Comparison of ENCODE assay signal across 17 cellular contexts in the genomic region with DNA sequence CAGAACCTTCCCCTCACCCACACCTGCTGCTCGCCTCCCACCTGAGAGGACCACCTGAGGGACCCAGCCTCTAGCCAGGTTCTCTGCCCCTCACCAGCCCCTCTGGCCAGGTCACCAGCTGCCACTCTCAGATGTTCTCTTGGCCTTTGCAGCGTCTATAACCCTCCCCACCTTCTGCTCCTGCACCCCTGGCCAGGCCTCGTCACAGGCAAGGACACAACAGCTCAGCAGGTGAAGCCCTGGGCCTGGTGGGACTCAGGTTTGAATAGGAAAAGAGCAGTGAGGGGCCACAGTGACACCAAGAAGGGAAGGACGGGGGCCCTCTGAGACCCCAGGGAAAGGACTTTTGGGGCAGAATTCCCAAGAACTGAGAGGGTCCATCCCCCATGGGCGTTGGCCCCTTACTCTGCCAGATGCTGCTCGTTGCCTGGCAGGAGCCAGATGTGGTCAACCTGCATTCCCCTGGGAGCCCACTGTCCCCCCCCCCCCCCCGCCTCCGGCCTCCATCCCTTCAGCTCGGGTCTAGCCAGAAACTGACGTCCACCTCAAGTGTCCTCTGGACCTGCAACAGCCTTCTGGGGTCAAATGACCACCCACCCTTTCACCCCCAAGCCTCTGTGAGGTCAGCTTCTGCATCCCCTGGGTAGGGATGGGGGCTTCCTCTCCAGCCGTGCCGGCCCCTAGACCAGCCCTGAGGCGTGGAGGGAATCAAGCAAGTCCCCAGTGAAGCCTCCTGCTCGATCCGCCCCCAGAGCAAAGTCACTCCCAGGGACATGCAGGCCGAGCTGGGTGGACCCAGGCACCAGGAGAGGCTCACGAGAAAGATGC. TPM values are rescaled to one million over a fixed set of nuclear protein-coding genes. Genes with fewer than 3 reads are reported as not detected.
A peak's percentile ranks its signal among the peaks of the same experiment; 100 is the strongest.
DNase-seq lines count a peak whose midpoint lies in the region; FAIRE-seq and TF ChIP-seq lines count a peak whose summit lies in the region.
"Had no signal": no experiment of that assay in that cellular context is flagged by ENCODE, and none has a peak within 500 bp of the region (broad histone marks: within the 10 kb centered on the region; RNA-seq: fewer than 3 reads in every experiment).

No MANE protein-coding gene starts in this region.

- peaks cover 22 to 25% of the 10 kb centered on the region in 2 donors for H3K4me1 ChIP-seq in kidney (ENCODE audit: control insufficient read depth in 1 of 2, insufficient read depth in 1 of 2, low read depth in 1 of 2, low read length in 2 of 2)
- H3K4me1 ChIP-seq: parathyroid adenoma had no signal

- no peaks in the 10 kb centered on the region for H3K9me3 Mint-ChIP-seq in activated naive CD4-positive, alpha-beta T cell treated with anti-CD3 and anti-CD28 coated beads for 36 hours
- no peaks in the 10 kb centered on the region for H3K9me3 Mint-ChIP-seq in activated CD4-positive, alpha-beta memory T cell treated with anti-CD3 and anti-CD28 coated beads, Interleukin-2, amount 10 ng/mL, durations not matched to agents 7 days and 5 days

- no peak for DNase-seq in activated naive CD4-positive, alpha-beta T cell treated with anti-CD3 and anti-CD28 coated beads for 36 hours
- DNase-seq in activated naive CD4-positive, alpha-beta T cell treated with Interleukin-2 at 50 U/mL for 16 hours, result no peak
- DNase-seq in activated CD4-positive, alpha-beta memory T cell treated with anti-CD3 and anti-CD28 coated beads, Interleukin-2, amount 10 ng/mL, durations not matched to agents 7 days and 5 days, result no peak
- peak; percentile 68 for DNase-seq in kidney
- no peak for DNase-seq in substantia nigra (lab: John Stamatoyannopoulos, UW)
- no peak for DNase-seq in HPDE6-E6E7 (ENCODE audit: extremely low spot score)
- DNase-seq in stimulated activated CD4-positive, alpha-beta T cell treated with anti-CD3 and anti-CD28 coated beads, Interleukin-2, amount 100 ng/mL, for 48 hours, result no peak
- no peak for DNase-seq in CD1c-positive myeloid dendritic cell (ENCODE audit: extremely low spot score)
- DNase-seq: cerebellar nuclear complex; DMS79; NK-92 treated with Interleukin-12 subunit alpha and Interleukin-12 subunit beta, amount 100 ng/mL, for 24 hours had no signal

- FAIRE-seq in kidney (lab: Jason Lieb, UNC), result no peak
- FAIRE-seq: GM12892, H54 had no signal

- CTCF ChIA-PET in activated naive CD4-positive, alpha-beta T cell treated with anti-CD3 and anti-CD28 coated beads for 36 hours (lab: Charles Lee), result no interaction called here
- CTCF ChIA-PET in activated CD4-positive, alpha-beta memory T cell treated with anti-CD3 and anti-CD28 coated beads, Interleukin-2, amount 10 ng/mL, durations not matched to agents 7 days and 5 days (lab: Charles Lee), result interaction anchor here (1.1 kb wide), 1 partner anchor 80 kb away, joined by 3 read pairs; the partner anchor contains the start of gene SCO2

- peaks cover 7 to 26% of the 10 kb centered on the region in 2 donors for H3K36me3 ChIP-seq in kidney (ENCODE audit: control insufficient read depth in 1 of 2, insufficient read depth in 2 of 2, low read length in 2 of 2)

- H3K27ac ChIP-seq in kidney (ENCODE audit: low read depth in 2 of 2, low read length in 2 of 2) (peak overlapping the region in 1 of 2 donors; percentile 28), substantia nigra (ENCODE audit: low read depth, low read length, poor library complexity, severe bottlenecking) (peak overlapping the region; percentile 58)
- H3K27ac ChIP-seq: hepatocyte, parathyroid adenoma had no signal

- no peak for TF ChIP-seq CTCF in kidney (IDR thresholded peaks at IDR 0.05; ENCODE audit: borderline replicate concordance, extremely low read depth, insufficient read depth)

- H3K9me3 ChIP-seq in kidney (ENCODE audit: control insufficient read depth in 1 of 2, low read length in 2 of 2), result no peaks in the 10 kb centered on the region

- peak overlapping the region; percentile 56 for H3K27ac Mint-ChIP-seq in activated naive CD4-positive, alpha-beta T cell treated with anti-CD3 and anti-CD28 coated beads for 36 hours
- H3K27ac Mint-ChIP-seq in activated CD4-positive, alpha-beta memory T cell treated with anti-CD3 and anti-CD28 coated beads, Interleukin-2, amount 10 ng/mL, durations not matched to agents 7 days and 5 days, result peak overlapping the region; percentile 59

- intact Hi-C loops in activated naive CD4-positive, alpha-beta T cell treated with anti-CD3 and anti-CD28 coated beads for 36 hours (cut with micrococcal nuclease), result no loop called here
- intact Hi-C loops in kidney (cut with DNase I), result no loop called here

- POLR2A ChIA-PET in activated CD4-positive, alpha-beta memory T cell treated with anti-CD3 and anti-CD28 coated beads, Interleukin-2, amount 10 ng/mL, durations not matched to agents 7 days and 5 days (lab: Charles Lee), result interaction anchor here (1.0 to 1.6 kb wide), 2 partner anchors 7 to 24 kb away, joined by 3 to 6 read pairs; no protein-coding TSS in a partner anchor

- no peak overlapping the region for H3K4me3 Mint-ChIP-seq in activated naive CD4-positive, alpha-beta T cell treated with anti-CD3 and anti-CD28 coated beads for 36 hours
- no peak overlapping the region for H3K4me3 Mint-ChIP-seq in activated CD4-positive, alpha-beta memory T cell treated with anti-CD3 and anti-CD28 coated beads, Interleukin-2, amount 10 ng/mL, durations not matched to agents 7 days and 5 days

- no peak overlapping the region for H3K9ac ChIP-seq in kidney (ENCODE audit: low read length in 2 of 2)
- H3K9ac ChIP-seq: parathyroid adenoma had no signal

- peaks cover 10% of the 10 kb centered on the region for H3K4me1 Mint-ChIP-seq in activated naive CD4-positive, alpha-beta T cell treated with anti-CD3 and anti-CD28 coated beads for 36 hours (ENCODE audit: low read depth)
- peaks cover 18% of the 10 kb centered on the region for H3K4me1 Mint-ChIP-seq in activated CD4-positive, alpha-beta memory T cell treated with anti-CD3 and anti-CD28 coated beads, Interleukin-2, amount 10 ng/mL, durations not matched to agents 7 days and 5 days

- H3K36me3 Mint-ChIP-seq in activated naive CD4-positive, alpha-beta T cell treated with anti-CD3 and anti-CD28 coated beads for 36 hours (ENCODE audit: low read depth), result peaks cover 4% of the 10 kb centered on the region
- peaks cover 44% of the 10 kb centered on the region for H3K36me3 Mint-ChIP-seq in activated CD4-positive, alpha-beta memory T cell treated with anti-CD3 and anti-CD28 coated beads, Interleukin-2, amount 10 ng/mL, durations not matched to agents 7 days and 5 days (ENCODE audit: low read depth)

- H3K4me3 ChIP-seq in kidney (ENCODE audit: low read length in 2 of 2), result no peak overlapping the region
- H3K4me3 ChIP-seq: hepatocyte had no signal

- no peaks in the 10 kb centered on the region for H3K27me3 Mint-ChIP-seq in activated naive CD4-positive, alpha-beta T cell treated with anti-CD3 and anti-CD28 coated beads for 36 hours (ENCODE audit: low read depth)
- H3K27me3 Mint-ChIP-seq in activated CD4-positive, alpha-beta memory T cell treated with anti-CD3 and anti-CD28 coated beads, Interleukin-2, amount 10 ng/mL, durations not matched to agents 7 days and 5 days, result no peaks in the 10 kb centered on the region

RNA-seq across cellular contexts. Expression of gene SBF1, which starts 28.7 kb away (rescaled TPM):
- 100 to 1,000 TPM; 100 TPM for total RNA-seq in activated naive CD4-positive, alpha-beta T cell treated with anti-CD3 and anti-CD28 coated beads for 36 hours
- 100 to 1,000 TPM; 181 to 196 TPM for total RNA-seq in activated CD4-positive, alpha-beta memory T cell treated with anti-CD3 and anti-CD28 coated beads, Interleukin-2, amount 10 ng/mL, durations not matched to agents 7 days and 5 days
- 73.9 TPM for total RNA-seq in kidney
- 18.1 TPM for polyA plus RNA-seq in kidney (ENCODE audit: insufficient read depth, low read depth, low replicate concordance)

RNA-seq across cellular contexts. Expression of gene ADM2, which starts 35.2 kb away (rescaled TPM):
- 1 to 10 TPM; 7.5 to 8.3 TPM for total RNA-seq in activated naive CD4-positive, alpha-beta T cell treated with anti-CD3 and anti-CD28 coated beads for 36 hours
- total RNA-seq in activated CD4-positive, alpha-beta memory T cell treated with anti-CD3 and anti-CD28 coated beads, Interleukin-2, amount 10 ng/mL, durations not matched to agents 7 days and 5 days, result 1 to 10 TPM; 7.6 to 8.8 TPM
- 8.0 TPM for total RNA-seq in kidney
- polyA plus RNA-seq in kidney (ENCODE audit: insufficient read depth, low read depth, low replicate concordance), result 10.6 TPM

RNA-seq across cellular contexts. Expression of gene MIOX, which starts 40.6 kb away (rescaled TPM):
- total RNA-seq in activated naive CD4-positive, alpha-beta T cell treated with anti-CD3 and anti-CD28 coated beads for 36 hours, result under 1 TPM in 1 of 2 experiments, not detected in 1; 0.31 TPM
- under 1 TPM; 0.48 to 0.60 TPM for total RNA-seq in activated CD4-positive, alpha-beta memory T cell treated with anti-CD3 and anti-CD28 coated beads, Interleukin-2, amount 10 ng/mL, durations not matched to agents 7 days and 5 days
- total RNA-seq in kidney, result 3.5 TPM
- polyA plus RNA-seq in kidney (ENCODE audit: insufficient read depth, low read depth, low replicate concordance), result 455 TPM
- total RNA-seq: epithelial cell of proximal tubule, hepatocyte, SK-MEL-5 had no signal
- polyA plus RNA-seq: hepatocyte had no signal
